11 cellular contexts compared by ENCODE assay signal in genomic region chr7:1539346-1540321, GRCh38. TPM values are rescaled to one million over a fixed set of nuclear protein-coding genes. Genes with fewer than 3 reads are reported as not detected.
DNase-seq lines count a peak whose midpoint lies in the region; ATAC-seq, FAIRE-seq and TF ChIP-seq lines count a peak whose summit lies in the region.
"Had no signal": no experiment of that assay in that cellular context is flagged by ENCODE, and none has a peak within 500 bp of the region (broad histone marks: within the 10 kb centered on the region; RNA-seq: fewer than 3 reads in every experiment).

No MANE protein-coding gene starts in this region.

- H3K27ac ChIP-seq in RWPE2 (ENCODE audit: poor library complexity, severe bottlenecking) (no peak overlapping the region), left ventricle myocardium inferior (replicated peaks) (peak overlapping the region; percentile 99), stomach (peak overlapping the region in 4 of 5 donors; percentile 96 to 100 (median 99)), thyroid gland (peak overlapping the region in 1 of 3 donors; percentile 96)

- TF ChIP-seq CTCF in RWPE2 (IDR thresholded peaks at IDR 0.05; ENCODE audit: poor library complexity, severe bottlenecking), result no peak
- no peak for TF ChIP-seq CTCF in left ventricle myocardium inferior (IDR thresholded peaks at IDR 0.05; ENCODE audit: borderline replicate concordance)
- TF ChIP-seq CTCF in stomach (IDR thresholded peaks at IDR 0.05), result no peak
- TF ChIP-seq CTCF in thyroid gland (IDR thresholded peaks at IDR 0.05), result no peak

- FAIRE-seq in GM19239 (lab: Jason Lieb, UNC), result no peak

- 92 to 96% (median 94%) methylated on average over 38 to 68 of the region's 68 CpGs for WGBS in stomach, 5 donors
- WGBS in thyroid gland, 2 donors, result 94 to 97% methylated on average over 32 to 49 of the region's 68 CpGs

- no peak for ATAC-seq in RWPE2 (ENCODE audit: low read depth)

- intact Hi-C loops in left ventricle myocardium inferior (cut with micrococcal nuclease), result no loop called here
- intact Hi-C loops in stomach (cut with DNase I; ENCODE audit: low total_unique reads), result no loop called here
- intact Hi-C loops in thyroid gland (cut with DNase I), result no loop called here

- peaks cover 39% of the 10 kb centered on the region for H3K36me3 ChIP-seq in RWPE2 (ENCODE audit: low read depth)
- peaks cover 54% of the 10 kb centered on the region for H3K36me3 ChIP-seq in left ventricle myocardium inferior
- peaks cover 44 to 76% (median 72%) of the 10 kb centered on the region in 4 donors for H3K36me3 ChIP-seq in stomach
- peaks cover 27 to 29% of the 10 kb centered on the region in 2 donors for H3K36me3 ChIP-seq in thyroid gland

- TF ChIP-seq EP300 in stomach (IDR thresholded peaks at IDR 0.05), result no peak

- H3K27me3 ChIP-seq in RWPE2 (ENCODE audit: insufficient read depth, poor library complexity, severe bottlenecking) (no peaks in the 10 kb centered on the region), left ventricle myocardium inferior (ENCODE audit: low read depth) (no peaks in the 10 kb centered on the region), stomach (no peaks in the 10 kb centered on the region), thyroid gland (no peaks in the 10 kb centered on the region)

- DNase-seq in RWPE2 (ENCODE audit: low spot score), result peak; percentile 62
- no peak for DNase-seq in left ventricle myocardium inferior
- DNase-seq in stomach, result no peak
- no peak for DNase-seq in cortex of kidney (lab: John Stamatoyannopoulos, UW)
- no peak for DNase-seq in thyroid gland
- DNase-seq in GM19239 (ENCODE audit: insufficient read length, low spot score), result no peak
- DNase-seq: activated CD8-positive, alpha-beta memory T cell treated with anti-CD3 and anti-CD28 coated beads for 24 hours; DMS153; mesendoderm; stimulated activated CD4-positive, alpha-beta T cell treated with anti-CD3 and anti-CD28 coated beads, Interleukin-12 subunit alpha, Interleukin-12 subunit beta, amount 100 ng/mL, for 4 hours; stimulated activated naive CD4-positive, alpha-beta T cell had no signal

- TF ChIP-seq POLR2A in stomach (IDR thresholded peaks at IDR 0.05) (no peak), thyroid gland (IDR thresholded peaks at IDR 0.05) (no peak)

- no peak overlapping the region for H3K4me3 ChIP-seq in RWPE2 (ENCODE audit: severe bottlenecking)
- H3K4me3 ChIP-seq in left ventricle myocardium inferior, result no peak overlapping the region
- no peak overlapping the region for H3K4me3 ChIP-seq in stomach
- H3K4me3 ChIP-seq in thyroid gland (replicated peaks in 1 of 3), result no peak overlapping the region

- H3K4me1 ChIP-seq in RWPE2 (ENCODE audit: insufficient read depth, poor library complexity, severe bottlenecking) (peaks cover 16% of the 10 kb centered on the region), left ventricle myocardium inferior (peaks cover 68% of the 10 kb centered on the region), stomach (peaks cover 35 to 46% (median 40%) of the 10 kb centered on the region in 4 donors), thyroid gland (peaks cover 17 to 35% of the 10 kb centered on the region in 2 donors)

- no peaks in the 10 kb centered on the region for H3K9me3 ChIP-seq in RWPE2 (ENCODE audit: severe bottlenecking)
- H3K9me3 ChIP-seq in left ventricle myocardium inferior (replicated peaks), result no peaks in the 10 kb centered on the region
- H3K9me3 ChIP-seq in stomach, result no peaks in the 10 kb centered on the region
- H3K9me3 ChIP-seq in thyroid gland, result no peaks in the 10 kb centered on the region

RNA-seq across cellular contexts. Expression of gene MAFK, which starts 9.1 kb away (rescaled TPM):
- total RNA-seq in left ventricle myocardium inferior (76.5 TPM), stomach (10 to 100 TPM; 17.4 to 56.0 (median 35.4) TPM), thyroid gland (10 to 100 TPM; 16.8 to 26.7 (median 21.7) TPM)
- polyA plus RNA-seq in stomach, result 10 to 100 TPM; 15.1 to 44.7 (median 29.5) TPM

RNA-seq across cellular contexts. Expression of gene TMEM184A, which starts 16.4 kb away (rescaled TPM):
- total RNA-seq in left ventricle myocardium inferior, result 0.36 TPM
- 10 to 100 TPM; 10.6 to 99.4 (median 22.3) TPM for total RNA-seq in stomach
- 10 to 100 TPM in 1 of 3 donors, 1 to 10 TPM in 2; 3.8 to 36.8 (median 9.1) TPM for polyA plus RNA-seq in stomach
- total RNA-seq in thyroid gland, result 1 to 10 TPM in 1 of 4 donors, under 1 TPM in 3; 0.44 to 3.0 (median 0.70) TPM

RNA-seq across cellular contexts. Expression of gene PSMG3, which starts 30.2 kb away (rescaled TPM):
- total RNA-seq in left ventricle myocardium inferior (11.2 TPM), stomach (10 to 100 TPM in 3 of 5 donors, 1 to 10 TPM in 1, not detected in 1; 4.9 to 33.3 (median 16.3) TPM), thyroid gland (10 to 100 TPM; 28.1 to 65.6 (median 50.2) TPM)
- polyA plus RNA-seq in stomach, result 10 to 100 TPM; 66.9 to 71.5 (median 67.7) TPM

RNA-seq across cellular contexts. Expression of gene INTS1, which starts 35.4 kb away (rescaled TPM):
- total RNA-seq in left ventricle myocardium inferior (29.9 TPM), stomach (100 to 1,000 TPM in 1 of 5 donors, 10 to 100 TPM in 4; 24.4 to 724 (median 81.7) TPM), thyroid gland (10 to 100 TPM; 34.5 to 72.3 (median 65.5) TPM)
- polyA plus RNA-seq in stomach, result 10 to 100 TPM; 34.2 to 65.4 (median 46.9) TPM
